16 cellular contexts compared by ENCODE assay signal in the genomic region with DNA sequence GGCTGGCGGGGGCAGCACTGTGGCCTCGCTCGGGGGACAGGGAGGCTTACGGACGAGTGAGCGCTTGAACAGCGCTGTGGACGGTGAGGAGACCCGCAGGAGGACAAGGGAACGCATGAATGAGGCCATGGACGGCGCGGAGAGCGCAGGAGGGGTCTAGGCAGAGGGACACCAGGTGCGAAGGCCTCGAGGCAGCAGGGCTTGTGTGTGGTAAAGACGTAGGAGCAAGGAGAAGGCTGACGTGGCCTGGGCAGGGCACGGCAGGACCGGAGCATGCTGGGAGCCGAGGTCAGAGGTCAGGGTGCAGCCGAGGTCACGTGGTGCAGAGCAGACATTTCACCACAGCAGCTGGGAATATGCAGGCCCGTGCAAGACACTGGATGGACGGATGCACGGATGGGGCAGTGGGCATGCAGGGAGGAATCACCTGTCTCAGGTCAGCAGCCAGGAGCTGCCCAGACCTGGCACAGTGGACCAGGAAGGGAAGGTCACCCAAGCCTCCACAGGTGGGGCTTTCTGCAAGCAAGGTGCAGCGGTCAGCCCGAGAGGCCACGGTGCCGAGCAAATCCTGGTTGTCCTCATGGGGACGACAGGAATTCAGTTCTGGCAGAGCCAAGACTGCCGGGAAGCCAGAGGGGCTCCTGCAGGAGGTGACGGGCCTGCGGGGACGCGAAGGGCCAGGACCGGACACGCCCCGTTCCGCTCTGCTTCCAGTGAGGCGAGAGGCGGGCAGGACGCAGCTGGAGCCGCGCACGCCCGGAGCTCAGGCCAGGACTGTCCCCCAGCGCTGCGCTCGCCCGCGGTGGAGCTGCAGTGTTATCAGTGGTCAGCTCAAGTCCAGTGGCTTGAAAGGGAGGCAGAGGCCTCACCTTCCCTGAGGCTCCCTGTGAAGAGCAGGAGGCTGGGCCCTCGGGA.
DNase-seq lines count a peak whose midpoint lies in the region; ATAC-seq and TF ChIP-seq lines count a peak whose summit lies in the region.
"Had no signal": no experiment of that assay in that cellular context is flagged by ENCODE, and none has a peak within 500 bp of the region (broad histone marks: within the 10 kb centered on the region; RNA-seq: fewer than 3 reads in every experiment).

No MANE protein-coding gene starts in this region.

- peaks cover 22% of the 10 kb centered on the region for H3K36me3 ChIP-seq in adipocyte (ENCODE audit: control insufficient read depth, insufficient read depth, low read length, severe bottlenecking)
- H3K36me3 ChIP-seq in thoracic aorta = no peaks in the 10 kb centered on the region

- H3K9me3 Mint-ChIP-seq in activated T-cell treated with anti-CD3 and anti-CD28 coated beads, Interleukin-2, amount 50 U/mL, for 24 hours = no peaks in the 10 kb centered on the region
- H3K9me3 Mint-ChIP-seq in activated T-helper 2 cell treated with anti-CD3 and anti-CD28 coated beads, Interferon-gamma antibody, Interleukin-2, Interleukin-4, amounts not matched to agents 10 μg/mL and 5 μg/mL and 100 μg/mL, durations not matched to agents 14 hours and 24 hours and 36 hours = no peaks in the 10 kb centered on the region
- H3K9me3 Mint-ChIP-seq: activated T-helper 1 cell treated with anti-CD3 and anti-CD28 coated beads, Interleukin-12 subunit alpha, Interleukin-12 subunit beta, Interleukin-2, Interleukin-4 antibody, amounts not matched to agents 30 ng/mL and 10 ng/mL and 1 ng/mL, durations not matched to agents 14 hours and 24 hours and 36 hours had no signal

- no peaks in the 10 kb centered on the region for H3K27me3 Mint-ChIP-seq in activated T-cell treated with anti-CD3 and anti-CD28 coated beads, Interleukin-2, amount 50 U/mL, for 24 hours
- H3K27me3 Mint-ChIP-seq in activated T-helper 2 cell treated with anti-CD3 and anti-CD28 coated beads, Interferon-gamma antibody, Interleukin-2, Interleukin-4, amounts not matched to agents 10 μg/mL and 5 μg/mL and 100 μg/mL, durations not matched to agents 14 hours and 24 hours and 36 hours (ENCODE audit: low read depth) = no peaks in the 10 kb centered on the region

- peaks cover 65% of the 10 kb centered on the region for H3K36me3 Mint-ChIP-seq in activated T-cell treated with anti-CD3 and anti-CD28 coated beads, Interleukin-2, amount 50 U/mL, for 24 hours (ENCODE audit: low read depth)
- peaks cover 3% of the 10 kb centered on the region for H3K36me3 Mint-ChIP-seq in activated T-helper 2 cell treated with anti-CD3 and anti-CD28 coated beads, Interferon-gamma antibody, Interleukin-2, Interleukin-4, amounts not matched to agents 10 μg/mL and 5 μg/mL and 100 μg/mL, durations not matched to agents 14 hours and 24 hours and 36 hours (ENCODE audit: low read depth)

- ATAC-seq in thoracic aorta (ENCODE audit: insufficient number of reproducible peaks, low FRiP score, low read depth) (no peak), HG03460 (IDR thresholded peaks at IDR 0.05; ENCODE audit: unreplicated experiment) (no peak)
- ATAC-seq: SK-N-SH treated with all-trans-retinoic acid at 6 μM for 48 hours had no signal

- H3K27ac Mint-ChIP-seq in activated T-cell treated with anti-CD3 and anti-CD28 coated beads, Interleukin-2, amount 50 U/mL, for 24 hours = peak overlapping the region; percentile 77
- H3K27ac Mint-ChIP-seq in activated T-helper 2 cell treated with anti-CD3 and anti-CD28 coated beads, Interferon-gamma antibody, Interleukin-2, Interleukin-4, amounts not matched to agents 10 μg/mL and 5 μg/mL and 100 μg/mL, durations not matched to agents 14 hours and 24 hours and 36 hours = no peak overlapping the region
- H3K27ac Mint-ChIP-seq: activated T-helper 1 cell treated with anti-CD3 and anti-CD28 coated beads, Interleukin-12 subunit alpha, Interleukin-12 subunit beta, Interleukin-2, Interleukin-4 antibody, amounts not matched to agents 30 ng/mL and 10 ng/mL and 1 ng/mL, durations not matched to agents 14 hours and 24 hours and 36 hours had no signal

- peaks cover 69% of the 10 kb centered on the region for H3K4me1 Mint-ChIP-seq in activated T-cell treated with anti-CD3 and anti-CD28 coated beads, Interleukin-2, amount 50 U/mL, for 24 hours (ENCODE audit: low read depth)
- H3K4me1 Mint-ChIP-seq in activated T-helper 2 cell treated with anti-CD3 and anti-CD28 coated beads, Interferon-gamma antibody, Interleukin-2, Interleukin-4, amounts not matched to agents 10 μg/mL and 5 μg/mL and 100 μg/mL, durations not matched to agents 14 hours and 24 hours and 36 hours (ENCODE audit: low read depth) = peaks cover 15% of the 10 kb centered on the region

- H3K9ac ChIP-seq in adipocyte (ENCODE audit: low read length) = peak overlapping the region; percentile 8

- H3K4me3 Mint-ChIP-seq in activated T-cell treated with anti-CD3 and anti-CD28 coated beads, Interleukin-2, amount 50 U/mL, for 24 hours = no peak overlapping the region
- no peak overlapping the region for H3K4me3 Mint-ChIP-seq in activated T-helper 2 cell treated with anti-CD3 and anti-CD28 coated beads, Interferon-gamma antibody, Interleukin-2, Interleukin-4, amounts not matched to agents 10 μg/mL and 5 μg/mL and 100 μg/mL, durations not matched to agents 14 hours and 24 hours and 36 hours (ENCODE audit: low read depth)
- H3K4me3 Mint-ChIP-seq: activated T-helper 1 cell treated with anti-CD3 and anti-CD28 coated beads, Interleukin-12 subunit alpha, Interleukin-12 subunit beta, Interleukin-2, Interleukin-4 antibody, amounts not matched to agents 30 ng/mL and 10 ng/mL and 1 ng/mL, durations not matched to agents 14 hours and 24 hours and 36 hours had no signal

- intact Hi-C loops in activated T-helper 2 cell treated with anti-CD3 and anti-CD28 coated beads, Interferon-gamma antibody, Interleukin-2, Interleukin-4, amounts not matched to agents 10 μg/mL and 5 μg/mL and 100 μg/mL, durations not matched to agents 14 hours and 24 hours and 36 hours (cut with micrococcal nuclease) = no loop called here

- H3K9me3 ChIP-seq in adipocyte (ENCODE audit: control insufficient read depth, low read length) (no peaks in the 10 kb centered on the region), thoracic aorta (no peaks in the 10 kb centered on the region)
- H3K9me3 ChIP-seq: suprapubic skin had no signal

- H3K4me3 ChIP-seq in adipocyte (ENCODE audit: low read length) (no peak overlapping the region), thoracic aorta (no peak overlapping the region)
- H3K4me3 ChIP-seq: suprapubic skin had no signal

- no peak for TF ChIP-seq CTCF in thoracic aorta (IDR thresholded peaks at IDR 0.05)

- no peak for DNase-seq in activated T-cell treated with anti-CD3 and anti-CD28 coated beads, Interleukin-2, amount 50 U/mL, for 24 hours
- no peak for DNase-seq in activated T-cell treated with anti-CD3 and anti-CD28 coated beads, Interleukin-2, amount 50 U/mL, for 48 hours
- DNase-seq in adipocyte (ENCODE audit: low read depth) (no peak), left kidney (ENCODE audit: low read depth, low spot score) (peak; percentile 46), thoracic aorta (ENCODE audit: low spot score) (no peak), RKO (ENCODE audit: low spot score) (no peak)
- DNase-seq in activated T-helper 2 cell treated with anti-CD3 and anti-CD28 coated beads, Interferon-gamma antibody, Interleukin-2, Interleukin-4, amounts not matched to agents 10 μg/mL and 5 μg/mL and 100 μg/mL, durations not matched to agents 14 hours and 24 hours and 36 hours (ENCODE audit: low spot score) = no peak
- DNase-seq: activated CD4-positive, CD25-positive, alpha-beta regulatory T cell treated with anti-CD3 and anti-CD28 coated beads, Interleukin-2, amount 50 U/mL, for 72 hours; central memory CD4-positive, alpha-beta T cell; erythroblast; MM.1S had no signal

- peak overlapping the region; percentile 9 to 35 for H3K27ac ChIP-seq in thoracic aorta
- H3K27ac ChIP-seq: HL-60, suprapubic skin had no signal

- no peaks in the 10 kb centered on the region for H3K27me3 ChIP-seq in adipocyte (replicated peaks; ENCODE audit: control insufficient read depth, insufficient read depth, low read length)
- H3K27me3 ChIP-seq in thoracic aorta (replicated peaks; ENCODE audit: insufficient read depth) = no peaks in the 10 kb centered on the region
- H3K27me3 ChIP-seq: suprapubic skin had no signal

- H3K4me1 ChIP-seq in adipocyte (ENCODE audit: control insufficient read depth, insufficient read depth, low read length) (peaks cover 55% of the 10 kb centered on the region), thoracic aorta (ENCODE audit: control insufficient read depth in 1 of 2, low read depth in 2 of 2) (peaks cover 37 to 68% of the 10 kb centered on the region in 2 donors)
